In the genomic region with DNA sequence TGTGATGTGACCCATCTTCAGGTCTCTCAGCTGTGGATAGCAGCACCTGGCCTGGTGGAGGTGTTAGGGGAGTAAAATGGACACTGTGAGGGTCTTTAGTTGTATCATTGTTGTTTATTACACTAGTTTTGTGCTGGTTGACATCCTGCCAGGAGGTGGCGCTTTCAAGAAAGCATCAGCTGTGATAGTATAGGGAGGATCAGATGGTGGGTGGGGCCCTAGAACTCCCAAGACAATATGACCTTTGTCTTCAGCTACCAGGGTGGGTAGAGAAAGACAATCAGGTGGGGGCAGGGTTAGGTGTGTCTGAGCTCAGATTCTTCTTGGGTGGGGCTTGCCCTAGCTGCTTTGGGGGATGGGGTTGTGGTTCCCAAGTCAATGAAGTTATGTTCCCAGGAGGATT, we compare ENCODE assay signal across 9 cellular contexts.
DNase-seq lines count a peak whose midpoint lies in the region; ATAC-seq and TF ChIP-seq lines count a peak whose summit lies in the region.
"Had no signal": no experiment of that assay in that cellular context is flagged by ENCODE, and none has a peak within 500 bp of the region (broad histone marks: within the 10 kb centered on the region; RNA-seq: fewer than 3 reads in every experiment).

No MANE protein-coding gene starts in this region.

- TF ChIP-seq CTCF in C4-2B (conservative IDR thresholded peaks at IDR 0.05) (peak; percentile 32), GM06990 (IDR thresholded peaks at IDR 0.05; ENCODE audit: insufficient read depth, low read length, poor library complexity, severe bottlenecking) (peak; percentile 48), Peyer's patch (IDR thresholded peaks at IDR 0.05) (peak in 3 of 6 experiments; percentile 34 to 41 (median 41)), glutamatergic neuron (IDR thresholded peaks at IDR 0.05; ENCODE audit: partially characterized antibody, unreplicated experiment) (no peak), heart right ventricle (IDR thresholded peaks at IDR 0.05) (peak in 1 of 9 donors; percentile 15)

- no peak for TF ChIP-seq POLR2A in Peyer's patch (IDR thresholded peaks at IDR 0.05)

- H3K4me3 ChIP-seq in GM06990 (replicated peaks; ENCODE audit: low read depth, low read length) (no peak overlapping the region), Peyer's patch (no peak overlapping the region), heart right ventricle (no peak overlapping the region)
- H3K4me3 ChIP-seq: spleen had no signal

- H3K4me1 ChIP-seq in Peyer's patch (no peaks in the 10 kb centered on the region), heart right ventricle (no peaks in the 10 kb centered on the region)
- H3K4me1 ChIP-seq: spleen had no signal

- H3K4me3 Mint-ChIP-seq in glutamatergic neuron (ENCODE audit: unreplicated experiment) = no peak overlapping the region

- 88 to 92% methylated on average over 1 of the region's 1 CpG for WGBS in heart right ventricle, 2 donors

- ATAC-seq in heart right ventricle = no peak

- no peak for DNase-seq in GM06990 (ENCODE audit: extremely low read depth, insufficient read length)
- DNase-seq in Peyer's patch = peak in 2 of 3 donors; percentile 55 to 64
- peak; percentile 16 for DNase-seq in glutamatergic neuron
- no peak for DNase-seq in heart right ventricle
- no peak for DNase-seq in NK-92 treated with Interleukin-12 subunit alpha and Interleukin-12 subunit beta, amount 100 ng/mL, for 24 hours (lab: John Stamatoyannopoulos, UW)
- no peak for DNase-seq in globus pallidus (ENCODE audit: low spot score)
- DNase-seq: NCI-H524 treated with DMSO at 0.1 percent for 48 hours, spleen had no signal

- H3K4me1 Mint-ChIP-seq in glutamatergic neuron (ENCODE audit: low read depth, unreplicated experiment) = peaks cover 1% of the 10 kb centered on the region

- no peak overlapping the region for H3K27ac Mint-ChIP-seq in glutamatergic neuron (ENCODE audit: unreplicated experiment)

- no peaks in the 10 kb centered on the region for H3K9me3 ChIP-seq in Peyer's patch
- H3K9me3 ChIP-seq in heart right ventricle = no peaks in the 10 kb centered on the region
- H3K9me3 ChIP-seq: spleen had no signal

- H3K27me3 Mint-ChIP-seq in glutamatergic neuron (ENCODE audit: unreplicated experiment) = no peaks in the 10 kb centered on the region

- no peaks in the 10 kb centered on the region for H3K36me3 Mint-ChIP-seq in glutamatergic neuron (ENCODE audit: unreplicated experiment)

- H3K27me3 ChIP-seq in GM06990 (replicated peaks; ENCODE audit: control insufficient read depth, insufficient read depth, low read length) (no peaks in the 10 kb centered on the region), Peyer's patch (no peaks in the 10 kb centered on the region), heart right ventricle (peaks cover 0 to 7% (median 0%) of the 10 kb centered on the region in 7 donors)
- H3K27me3 ChIP-seq: spleen had no signal

- H3K27ac ChIP-seq in C4-2B = no peak overlapping the region
- no peak overlapping the region for H3K27ac ChIP-seq in Peyer's patch
- no peak overlapping the region for H3K27ac ChIP-seq in heart right ventricle
- H3K27ac ChIP-seq: spleen had no signal

- intact Hi-C loops in heart right ventricle (cut with DNase I) = no loop called here

- no peaks in the 10 kb centered on the region for H3K9me3 Mint-ChIP-seq in glutamatergic neuron (ENCODE audit: unreplicated experiment)

- H3K36me3 ChIP-seq in GM06990 (ENCODE audit: control insufficient read depth, insufficient read depth, low read length) (no peaks in the 10 kb centered on the region), Peyer's patch (no peaks in the 10 kb centered on the region), heart right ventricle (no peaks in the 10 kb centered on the region)
- H3K36me3 ChIP-seq: spleen had no signal

Comparison
In these comparisons a context has a peak if more than half of its experiments do, and no peak if none do; other contexts are left out.
1. DNase-seq: peak in Peyer's patch (2 of 3) and glutamatergic neuron (single experiment); none in GM06990 (single experiment), heart right ventricle (0 of 2), NK-92 treated with Interleukin-12 subunit alpha and Interleukin-12 subunit beta, amount 100 ng/mL, for 24 hours (single experiment) and globus pallidus (single experiment).